In genomic region chr22:47167056-47167455, GRCh38 we compare ENCODE assay signal across 14 cellular contexts.
DNase-seq lines count a peak whose midpoint lies in the region; ATAC-seq and TF ChIP-seq lines count a peak whose summit lies in the region.
"Had no signal": no experiment of that assay in that cellular context is flagged by ENCODE, and none has a peak within 500 bp of the region (broad histone marks: within the 10 kb centered on the region; RNA-seq: fewer than 3 reads in every experiment).

No MANE protein-coding gene starts in this region.

- H3K27me3 ChIP-seq in lower lobe of right lung (ENCODE audit: low read depth) (no peaks in the 10 kb centered on the region), upper lobe of right lung (no peaks in the 10 kb centered on the region)

- H3K27ac ChIP-seq in lower lobe of right lung (no peak overlapping the region), upper lobe of right lung (no peak overlapping the region)
- H3K27ac ChIP-seq: KMS-11 had no signal

- H3K4me1 ChIP-seq in lower lobe of right lung (no peaks in the 10 kb centered on the region), upper lobe of right lung (no peaks in the 10 kb centered on the region)

- ATAC-seq in lower lobe of right lung (no peak), upper lobe of right lung (no peak), HG02798 (IDR thresholded peaks at IDR 0.05; ENCODE audit: poor library complexity, unreplicated experiment) (no peak)

- TF ChIP-seq CTCF in lower lobe of right lung (IDR thresholded peaks at IDR 0.05) = no peak
- no peak for TF ChIP-seq CTCF in upper lobe of right lung (IDR thresholded peaks at IDR 0.05)

- intact Hi-C loops in lower lobe of right lung (cut with DNase I) (no loop called here), upper lobe of right lung (cut with DNase I) (no loop called here)

- peak; percentile 8 for DNase-seq in activated naive CD4-positive, alpha-beta T cell treated with anti-CD3 and anti-CD28 coated beads, Interleukin-2, amount 10 ng/mL, durations not matched to agents 7 days and 5 days
- DNase-seq in activated naive CD4-positive, alpha-beta T cell (lab: John Stamatoyannopoulos, UW) = no peak
- DNase-seq in NCI-H510A treated with DMSO at 0.1 percent for 48 hours (lab: John Stamatoyannopoulos, UW) (peak; percentile 75), lower lobe of right lung (peak; percentile 24), upper lobe of right lung (peak; percentile 11), hypothalamus (lab: John Stamatoyannopoulos, UW) (no peak), NCI-H146 (lab: John Stamatoyannopoulos, UW) (no peak)
- DNase-seq: COR-L47, DMS153, NCI-H1092, NCI-H187, NCI-H748 treated with DMSO at 0.1 percent for 48 hours had no signal

- no peak overlapping the region for H3K27ac Mint-ChIP-seq in activated naive CD4-positive, alpha-beta T cell treated with anti-CD3 and anti-CD28 coated beads, Interleukin-2, amount 10 ng/mL, durations not matched to agents 7 days and 5 days

- H3K36me3 Mint-ChIP-seq in activated naive CD4-positive, alpha-beta T cell treated with anti-CD3 and anti-CD28 coated beads, Interleukin-2, amount 10 ng/mL, durations not matched to agents 7 days and 5 days = peaks cover 4% of the 10 kb centered on the region

- no peaks in the 10 kb centered on the region for H3K4me1 Mint-ChIP-seq in activated naive CD4-positive, alpha-beta T cell treated with anti-CD3 and anti-CD28 coated beads, Interleukin-2, amount 10 ng/mL, durations not matched to agents 7 days and 5 days

- H3K9me3 Mint-ChIP-seq in activated naive CD4-positive, alpha-beta T cell treated with anti-CD3 and anti-CD28 coated beads, Interleukin-2, amount 10 ng/mL, durations not matched to agents 7 days and 5 days = no peaks in the 10 kb centered on the region

- H3K4me3 Mint-ChIP-seq in activated naive CD4-positive, alpha-beta T cell treated with anti-CD3 and anti-CD28 coated beads, Interleukin-2, amount 10 ng/mL, durations not matched to agents 7 days and 5 days = no peak overlapping the region

- CTCF ChIA-PET in activated naive CD4-positive, alpha-beta T cell treated with anti-CD3 and anti-CD28 coated beads, Interleukin-2, amount 10 ng/mL, durations not matched to agents 7 days and 5 days (lab: Charles Lee) = no interaction called here

- no peaks in the 10 kb centered on the region for H3K27me3 Mint-ChIP-seq in activated naive CD4-positive, alpha-beta T cell treated with anti-CD3 and anti-CD28 coated beads, Interleukin-2, amount 10 ng/mL, durations not matched to agents 7 days and 5 days

- H3K36me3 ChIP-seq in lower lobe of right lung (peaks cover 3% of the 10 kb centered on the region), upper lobe of right lung (no peaks in the 10 kb centered on the region)

- no peak overlapping the region for H3K4me3 ChIP-seq in lower lobe of right lung
- no peak overlapping the region for H3K4me3 ChIP-seq in upper lobe of right lung

- H3K9me3 ChIP-seq in lower lobe of right lung (no peaks in the 10 kb centered on the region), upper lobe of right lung (no peaks in the 10 kb centered on the region)

Comparison
In these comparisons a context has a peak if more than half of its experiments do, and no peak if none do; other contexts are left out.
1. DNase-seq: peak in activated naive CD4-positive, alpha-beta T cell treated with anti-CD3 and anti-CD28 coated beads, Interleukin-2, amount 10 ng/mL, durations not matched to agents 7 days and 5 days (single experiment), NCI-H510A treated with DMSO at 0.1 percent for 48 hours (single experiment), lower lobe of right lung (single experiment) and upper lobe of right lung (single experiment); none in activated naive CD4-positive, alpha-beta T cell (0 of 4), hypothalamus (0 of 51) and NCI-H146 (single experiment).